ENCODE assay signal across 16 cellular contexts in the genomic region with DNA sequence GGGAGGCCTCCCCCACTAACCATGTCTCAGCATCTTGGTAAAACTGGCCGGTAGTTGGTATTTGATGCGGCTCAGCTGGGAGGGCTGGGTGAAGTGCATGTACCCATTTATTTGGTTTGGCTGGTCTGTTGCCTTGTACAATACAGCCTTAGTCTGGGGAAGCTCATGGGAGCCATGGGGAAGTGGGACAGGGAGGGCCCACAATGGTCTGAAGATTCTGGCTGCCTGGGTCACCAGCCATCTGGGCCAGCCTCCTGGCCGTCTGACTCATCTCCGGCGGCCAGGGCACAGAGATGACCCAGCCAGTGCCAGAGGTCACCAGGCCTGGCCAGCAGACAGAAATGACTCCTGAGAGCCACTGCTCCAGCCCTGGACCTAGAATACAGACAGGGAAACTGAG. TPM values are rescaled to one million over a fixed set of nuclear protein-coding genes. Genes with fewer than 3 reads are reported as not detected.
DNase-seq lines count a peak whose midpoint lies in the region; ATAC-seq and TF ChIP-seq lines count a peak whose summit lies in the region.
"Had no signal": no experiment of that assay in that cellular context is flagged by ENCODE, and none has a peak within 500 bp of the region (broad histone marks: within the 10 kb centered on the region; RNA-seq: fewer than 3 reads in every experiment).

No MANE protein-coding gene starts in this region.

- DNase-seq in M059J (ENCODE audit: low read depth) (peak; percentile 67), right lobe of liver (peak; percentile 91 to 92 (median 91)), tibial nerve (ENCODE audit: low spot score in 2 of 2) (peak; percentile 24 to 35), NCI-H146 treated with DMSO at 0.1 percent for 48 hours (lab: John Stamatoyannopoulos, UW; ENCODE audit: unreplicated experiment) (no peak)
- DNase-seq: activated CD8-positive, alpha-beta T cell treated with anti-CD3 and anti-CD28 coated beads for 36 hours; CD8-positive, alpha-beta memory T cell; foreskin melanocyte; NCI-H1417; NCI-H524 had no signal

- no peak overlapping the region for H3K4me3 ChIP-seq in right lobe of liver
- H3K4me3 ChIP-seq in tibial nerve: no peak overlapping the region
- H3K4me3 ChIP-seq: PC-9 had no signal

- TF ChIP-seq EP300 in tibial nerve (IDR thresholded peaks at IDR 0.05): peak in 1 of 2 donors; percentile 32

- WGBS in right lobe of liver (ENCODE audit: insufficient coverage, low coverage, low lambda C conversion rate, missing lambda C conversion rate): no CpG with 5 or more reads among the region's 5 CpGs
- 10 to 28% methylated on average over 5 of the region's 5 CpGs for WGBS in tibial nerve, 2 donors

- TF ChIP-seq POLR2A in right lobe of liver (IDR thresholded peaks at IDR 0.05) (no peak), tibial nerve (IDR thresholded peaks at IDR 0.05) (no peak)

- H3K4me1 ChIP-seq in right lobe of liver: peaks cover 0 to 82% (median 27%) of the 10 kb centered on the region in 4 donors
- H3K4me1 ChIP-seq in tibial nerve: peaks cover 0 to 44% (median 18%) of the 10 kb centered on the region in 4 donors

- no peaks in the 10 kb centered on the region for H3K36me3 ChIP-seq in right lobe of liver
- no peaks in the 10 kb centered on the region for H3K36me3 ChIP-seq in tibial nerve

- intact Hi-C loops in right lobe of liver (cut with DNase I): no loop called here

- TF ChIP-seq CTCF in right lobe of liver (IDR thresholded peaks at IDR 0.05) (no peak), tibial nerve (IDR thresholded peaks at IDR 0.05) (no peak)

- H3K9me3 ChIP-seq in right lobe of liver: no peaks in the 10 kb centered on the region
- no peaks in the 10 kb centered on the region for H3K9me3 ChIP-seq in tibial nerve

- no peaks in the 10 kb centered on the region for H3K27me3 ChIP-seq in right lobe of liver
- H3K27me3 ChIP-seq in tibial nerve: no peaks in the 10 kb centered on the region

- peak overlapping the region; percentile 47 to 70 (median 51) for H3K27ac ChIP-seq in right lobe of liver
- H3K27ac ChIP-seq in tibial nerve: peak overlapping the region in 1 of 4 donors; percentile 46
- H3K27ac ChIP-seq: PC-9 had no signal

- ATAC-seq in esophagus mucosa (peak; percentile 8), right lobe of liver (peak; percentile 77 to 82 (median 80)), HG03378 (IDR thresholded peaks at IDR 0.05; ENCODE audit: unreplicated experiment) (no peak), GM19452 (IDR thresholded peaks at IDR 0.05; ENCODE audit: unreplicated experiment) (no peak), HG03457 (IDR thresholded peaks at IDR 0.05; ENCODE audit: unreplicated experiment) (no peak)
- ATAC-seq: activated CD8-positive, alpha-beta T cell treated with anti-CD3 and anti-CD28 coated beads for 36 hours; activated T-helper 17 cell treated with anti-CD3 and anti-CD28 coated beads, Interleukin-2, amount 50 U/mL, for 72 hours; natural killer cell treated with Interleukin-12 subunit alpha and Interleukin-12 subunit beta and Interleukin-15 and Interleukin-18, amount 100 ng/mL, for 72 hours had no signal

RNA-seq across cellular contexts. Expression of a gene that starts 51.6 kb away (rescaled TPM):
- total RNA-seq in M059J (2014; rRNA removed; shearing (Covaris generic)): 8.0 and 12.7 TPM in 2 replicates
- total RNA-seq in esophagus mucosa (1.2 TPM), right lobe of liver (10 to 100 TPM; 10.5 to 17.2 (median 12.3) TPM), tibial nerve (10 to 100 TPM; 41.9 to 57.2 (median 48.6) TPM)

Comparison
In these comparisons a context has a peak if more than half of its experiments do, and no peak if none do; other contexts are left out.
1. ATAC-seq: peak in esophagus mucosa (single experiment) and right lobe of liver (4 of 4); none in HG03378 (single experiment), GM19452 (single experiment) and HG03457 (single experiment).